ENCODE assay signal across 8 cellular contexts in genomic region chr5:67003906-67004729, GRCh38.
DNase-seq lines count a peak whose midpoint lies in the region; ATAC-seq and TF ChIP-seq lines count a peak whose summit lies in the region.

No MANE protein-coding gene starts in this region.

- ATAC-seq in GM18517 (IDR thresholded peaks at IDR 0.05; ENCODE audit: unreplicated experiment) (peak; percentile 44), HG03460 (IDR thresholded peaks at IDR 0.05; ENCODE audit: unreplicated experiment) (peak; percentile 54), lower lobe of right lung (peak; percentile 95 to 96)

- H3K4me1 ChIP-seq in lower lobe of right lung, result peaks cover 51% of the 10 kb centered on the region

- no peaks in the 10 kb centered on the region for H3K36me3 ChIP-seq in lower lobe of right lung

- no peaks in the 10 kb centered on the region for H3K9me3 ChIP-seq in lower lobe of right lung

- intact Hi-C loops in lower lobe of right lung (cut with DNase I), result no loop called here

- H3K27ac ChIP-seq in lower lobe of right lung, result peak overlapping the region; percentile 88

- DNase-seq in NCI-H774 (lab: John Stamatoyannopoulos, UW) (peak; percentile 79), lower lobe of right lung (peak; percentile 81), GM19240 (ENCODE audit: insufficient read length, low spot score) (no peak)
- DNase-seq in activated CD8-positive, alpha-beta memory T cell treated with anti-CD3 and anti-CD28 coated beads for 24 hours, result peak; percentile 87
- DNase-seq in effector CD8-positive, alpha-beta T cell (lab: John Stamatoyannopoulos, UW), result peak; percentile 76
- peak; percentile 76 to 93 for DNase-seq in stimulated activated CD4-positive, alpha-beta T cell treated with anti-CD3 and anti-CD28 coated beads, Interleukin-4, amount 100 ng/mL, for 4 hours

- no peak for TF ChIP-seq CTCF in lower lobe of right lung (IDR thresholded peaks at IDR 0.05)

- H3K27me3 ChIP-seq in lower lobe of right lung (ENCODE audit: low read depth), result no peaks in the 10 kb centered on the region

- H3K4me3 ChIP-seq in lower lobe of right lung, result peak overlapping the region; percentile 64

Comparison
In these comparisons a context has a peak if more than half of its experiments do, and no peak if none do; other contexts are left out.
1. ATAC-seq: peak in every context shown above with its lines; median percentile 96 in lower lobe of right lung; 54 in HG03460; 44 in GM18517.